In genomic region chr17:38727661-38728220, GRCh38 we compare ENCODE assay signal across 11 cellular contexts. TPM values are rescaled to one million over a fixed set of nuclear protein-coding genes. Genes with fewer than 3 reads are reported as not detected.
DNase-seq lines count a peak whose midpoint lies in the region; ATAC-seq and TF ChIP-seq lines count a peak whose summit lies in the region.
"Had no signal": no experiment of that assay in that cellular context is flagged by ENCODE, and none has a peak within 500 bp of the region (broad histone marks: within the 10 kb centered on the region; RNA-seq: fewer than 3 reads in every experiment).

No MANE protein-coding gene starts in this region.

- H3K27ac ChIP-seq in effector memory CD4-positive, alpha-beta T cell (ENCODE audit: insufficient read depth, low read length, poor library complexity, severe bottlenecking) = peak overlapping the region; percentile 64
- no peak overlapping the region for H3K27ac ChIP-seq in SJCRH30
- H3K27ac ChIP-seq: parathyroid adenoma, thoracic aorta had no signal

- no peaks in the 10 kb centered on the region for H3K27me3 ChIP-seq in effector memory CD4-positive, alpha-beta T cell (replicated peaks; ENCODE audit: control insufficient read depth, insufficient read depth, low read length, poor library complexity, severe bottlenecking)
- no peaks in the 10 kb centered on the region for H3K27me3 ChIP-seq in SJCRH30

- intact Hi-C loops in activated CD8-positive, alpha-beta T cell treated with anti-CD3 and anti-CD28 coated beads for 36 hours (cut with micrococcal nuclease) = loop anchor here (2.0 kb wide), 1 partner anchor 51 kb away; no protein-coding TSS in a partner anchor
- intact Hi-C loops in Right ventricle myocardium superior (cut with DNase I) = no loop called here

- ATAC-seq in activated CD8-positive, alpha-beta T cell treated with anti-CD3 and anti-CD28 coated beads for 36 hours = peak; percentile 63
- no peak for ATAC-seq in Right ventricle myocardium superior (ENCODE audit: poor library complexity)

- DNase-seq in GM12865 (ENCODE audit: low read depth) (peak; percentile 39), LoVo (ENCODE audit: low spot score) (no peak), UCSD-AML1 (lab: John Stamatoyannopoulos, UW; ENCODE audit: unreplicated experiment) (no peak), SJCRH30 (no peak), Right ventricle myocardium superior (no peak)
- peak; percentile 97 for DNase-seq in activated CD8-positive, alpha-beta T cell treated with anti-CD3 and anti-CD28 coated beads for 36 hours
- peak; percentile 36 to 53 (median 42) for DNase-seq in effector memory CD4-positive, alpha-beta T cell
- DNase-seq in stimulated activated CD4-positive, alpha-beta T cell treated with anti-CD3 and anti-CD28 coated beads, TNF-alpha, amount 100 ng/mL, for 48 hours (ENCODE audit: low read depth in 3 of 3) = peak; percentile 70 to 83 (median 78)
- DNase-seq: DMS 273 treated with DMSO at 0.1 percent for 48 hours had no signal

- no peaks in the 10 kb centered on the region for H3K9me3 Mint-ChIP-seq in activated CD8-positive, alpha-beta T cell treated with anti-CD3 and anti-CD28 coated beads for 36 hours

- peak overlapping the region; percentile 69 for H3K4me3 Mint-ChIP-seq in activated CD8-positive, alpha-beta T cell treated with anti-CD3 and anti-CD28 coated beads for 36 hours

- peaks cover 58% of the 10 kb centered on the region for H3K4me1 ChIP-seq in effector memory CD4-positive, alpha-beta T cell (ENCODE audit: control insufficient read depth, insufficient read depth, low read length, poor library complexity, severe bottlenecking)
- H3K4me1 ChIP-seq in SJCRH30 = peaks cover 23% of the 10 kb centered on the region

- H3K27me3 Mint-ChIP-seq in activated CD8-positive, alpha-beta T cell treated with anti-CD3 and anti-CD28 coated beads for 36 hours = no peaks in the 10 kb centered on the region

- H3K27ac Mint-ChIP-seq in activated CD8-positive, alpha-beta T cell treated with anti-CD3 and anti-CD28 coated beads for 36 hours = peak overlapping the region; percentile 99

- TF ChIP-seq CTCF in GM12865 (IDR thresholded peaks at IDR 0.05; ENCODE audit: insufficient read depth, low read depth, low read length, missing control alignments) = no peak
- no peak for TF ChIP-seq CTCF in activated CD8-positive, alpha-beta T cell treated with anti-CD3 and anti-CD28 coated beads for 36 hours (IDR thresholded peaks at IDR 0.05)

- CTCF ChIA-PET in activated CD8-positive, alpha-beta T cell treated with anti-CD3 and anti-CD28 coated beads for 36 hours (lab: Charles Lee) = interaction anchor here (1.0 to 3.1 kb wide), 12 partner anchors 9 to 169 kb away, joined by 3 to 12 read pairs (median 6); partner anchors contain the start of genes EPOP and PSMB3

- H3K4me1 Mint-ChIP-seq in activated CD8-positive, alpha-beta T cell treated with anti-CD3 and anti-CD28 coated beads for 36 hours (ENCODE audit: low read depth) = peaks cover 72% of the 10 kb centered on the region

- POLR2A ChIA-PET in activated CD8-positive, alpha-beta T cell treated with anti-CD3 and anti-CD28 coated beads for 36 hours (lab: Charles Lee) = interaction anchor here (0.6 to 15.9 kb wide), 11 partner anchors 9 to 591 kb away, joined by 3 to 390 read pairs (median 5); partner anchors contain the start of genes EPOP, MLLT6, PSMB3 and RPL19

- no peaks in the 10 kb centered on the region for H3K9me3 ChIP-seq in effector memory CD4-positive, alpha-beta T cell (ENCODE audit: control insufficient read depth, low read length)
- H3K9me3 ChIP-seq in SJCRH30 (replicated peaks) = no peaks in the 10 kb centered on the region
- H3K9me3 ChIP-seq: thoracic aorta had no signal

- H3K36me3 Mint-ChIP-seq in activated CD8-positive, alpha-beta T cell treated with anti-CD3 and anti-CD28 coated beads for 36 hours (ENCODE audit: low read depth) = peaks cover 39% of the 10 kb centered on the region

- H3K4me3 ChIP-seq in GM12865 (ENCODE audit: low read depth, low read length) (no peak overlapping the region), SJCRH30 (no peak overlapping the region)
- H3K4me3 ChIP-seq in effector memory CD4-positive, alpha-beta T cell (ENCODE audit: insufficient read depth, low read depth, low read length, poor library complexity, severe bottlenecking) = peak overlapping the region; percentile 27
- H3K4me3 ChIP-seq: thoracic aorta had no signal

- peaks cover 15% of the 10 kb centered on the region for H3K36me3 ChIP-seq in effector memory CD4-positive, alpha-beta T cell (ENCODE audit: control insufficient read depth, insufficient read depth, low read length)
- H3K36me3 ChIP-seq in SJCRH30 = no peaks in the 10 kb centered on the region; the same call in 1 of the 2 replicates

RNA-seq across cellular contexts. Expression of gene CISD3, which starts 2.4 kb away (rescaled TPM):
- total RNA-seq in activated CD8-positive, alpha-beta T cell treated with anti-CD3 and anti-CD28 coated beads for 36 hours = 10 to 100 TPM; 43.2 to 44.2 TPM
- 11.6 and 14.5 TPM in 2 replicates for total RNA-seq in SJCRH30 (2014; rRNA removed; shearing (Covaris generic))
- total RNA-seq in Right ventricle myocardium superior = 82.5 TPM

RNA-seq across cellular contexts. Expression of gene PCGF2, which starts 20.4 kb away (rescaled TPM):
- 1 to 10 TPM in 1 of 2 experiments, under 1 TPM in 1; 0.50 to 1.2 TPM for total RNA-seq in activated CD8-positive, alpha-beta T cell treated with anti-CD3 and anti-CD28 coated beads for 36 hours
- 10.7 and 13.8 TPM in 2 replicates for total RNA-seq in SJCRH30 (2014; rRNA removed; shearing (Covaris generic))
- 22.2 TPM for total RNA-seq in Right ventricle myocardium superior

RNA-seq across cellular contexts. Expression of gene MLLT6, which starts 22.7 kb away (rescaled TPM):
- total RNA-seq in activated CD8-positive, alpha-beta T cell treated with anti-CD3 and anti-CD28 coated beads for 36 hours = 100 to 1,000 TPM; 145 to 148 TPM
- total RNA-seq in SJCRH30 (2014; rRNA removed; shearing (Covaris generic)) = 24.2 and 35.5 TPM in 2 replicates
- 71.9 TPM for total RNA-seq in Right ventricle myocardium superior

RNA-seq across cellular contexts. Expression of gene PSMB3, which starts 24.8 kb away (rescaled TPM):
- 100 to 1,000 TPM; 275 to 279 TPM for total RNA-seq in activated CD8-positive, alpha-beta T cell treated with anti-CD3 and anti-CD28 coated beads for 36 hours
- 239 and 280 TPM in 2 replicates for total RNA-seq in SJCRH30 (2014; rRNA removed; shearing (Covaris generic))
- total RNA-seq in Right ventricle myocardium superior = 154 TPM

RNA-seq across cellular contexts. Expression of gene EPOP, which starts 53.0 kb away (rescaled TPM):
- total RNA-seq in activated CD8-positive, alpha-beta T cell treated with anti-CD3 and anti-CD28 coated beads for 36 hours = 10 to 100 TPM; 31.8 to 32.2 TPM
- 6.1 and 6.6 TPM in 2 replicates for total RNA-seq in SJCRH30 (2014; rRNA removed; shearing (Covaris generic))
- total RNA-seq in Right ventricle myocardium superior = 0.46 TPM

Comparison
In these comparisons a context has a peak if more than half of its experiments do, and no peak if none do; other contexts are left out.
1. DNase-seq: peak in GM12865 (single experiment), activated CD8-positive, alpha-beta T cell treated with anti-CD3 and anti-CD28 coated beads for 36 hours (single experiment), effector memory CD4-positive, alpha-beta T cell (3 of 3) and stimulated activated CD4-positive, alpha-beta T cell treated with anti-CD3 and anti-CD28 coated beads, TNF-alpha, amount 100 ng/mL, for 48 hours (3 of 3); none in LoVo (single experiment), UCSD-AML1 (single experiment), SJCRH30 (0 of 2) and Right ventricle myocardium superior (single experiment).